ENCODE assay signal across 1 cellular context in the genomic region with DNA sequence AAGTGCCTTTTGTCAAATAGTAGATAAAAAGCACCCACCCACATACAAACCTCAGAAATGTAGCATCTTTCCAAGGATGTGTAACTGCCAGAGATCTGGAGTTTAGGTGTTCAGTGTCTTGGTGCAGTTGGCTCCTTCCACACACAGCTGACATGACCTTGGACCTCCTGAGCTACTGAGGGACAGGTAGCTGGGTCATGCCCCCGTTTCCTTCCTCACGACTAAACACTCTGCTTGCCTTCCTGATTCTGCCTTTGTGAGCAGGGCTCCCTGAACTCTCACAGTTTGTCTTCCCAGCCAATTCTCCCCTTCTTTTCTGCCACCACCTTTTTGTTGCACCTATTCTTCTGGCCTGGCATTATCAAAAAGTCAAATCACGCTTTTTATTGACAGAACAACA.
TF ChIP-seq lines count a peak whose summit lies in the region.

No MANE protein-coding gene starts in this region.

TF ChIP-seq in endothelial cell of umbilical vein, 7 proteins besides CTCF, POLR2A, EP300 and RAD21:
- TF ChIP-seq POLR2AphosphoS5 (IDR thresholded peaks at IDR 0.05; ENCODE audit: insufficient read depth, low read depth, low read length), result no peak
- no peak for TF ChIP-seq JUN (IDR thresholded peaks at IDR 0.05; ENCODE audit: borderline replicate concordance, insufficient read depth, insufficient read length, low read depth)
- TF ChIP-seq MYC (IDR thresholded peaks at IDR 0.05; ENCODE audit: low read depth, low read length), result no peak
- no peak for TF ChIP-seq FOS (IDR thresholded peaks at IDR 0.05; ENCODE audit: borderline replicate concordance, insufficient read depth, low read length)
- TF ChIP-seq EZH2 (IDR thresholded peaks at IDR 0.05; ENCODE audit: borderline replicate concordance, low read depth, low read length, severe bottlenecking), result no peak
- TF ChIP-seq GATA2 (IDR thresholded peaks at IDR 0.05; ENCODE audit: insufficient read depth, insufficient read length, low read depth, low read length), result no peak
- no peak for TF ChIP-seq MAX (IDR thresholded peaks at IDR 0.05; ENCODE audit: insufficient read depth, insufficient read length)
